ENCODE assay signal across 11 cellular contexts in the genomic region with DNA sequence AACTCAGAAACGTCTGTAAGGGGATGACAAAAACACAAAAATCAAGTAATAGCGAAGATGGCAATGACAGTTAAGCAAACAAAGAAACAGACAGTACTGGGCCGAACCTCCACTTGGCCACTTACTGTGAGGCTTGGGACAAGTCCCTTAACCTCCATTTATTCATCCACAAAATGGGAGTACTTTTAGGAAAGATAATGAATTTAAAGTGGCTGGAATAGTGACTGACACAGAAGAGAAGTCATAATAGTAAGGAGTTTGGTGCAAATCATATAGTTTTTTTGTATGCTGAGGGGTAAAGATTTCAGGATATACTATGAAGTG. TPM values are rescaled to one million over a fixed set of nuclear protein-coding genes. Genes with fewer than 3 reads are reported as not detected.
DNase-seq lines count a peak whose midpoint lies in the region; ATAC-seq and TF ChIP-seq lines count a peak whose summit lies in the region.
"Had no signal": no experiment of that assay in that cellular context is flagged by ENCODE, and none has a peak within 500 bp of the region (broad histone marks: within the 10 kb centered on the region; RNA-seq: fewer than 3 reads in every experiment).

No MANE protein-coding gene starts in this region.

- H3K27ac ChIP-seq in heart left ventricle (peak overlapping the region; percentile 1 to 92 (median 56)), mucosa of rectum (ENCODE audit: low read depth in 2 of 2, low read length in 2 of 2) (peak overlapping the region; percentile 49 to 68), upper lobe of right lung (peak overlapping the region; percentile 78), prostate gland (peak overlapping the region in 1 of 2 donors; percentile 33)
- H3K27ac ChIP-seq: C4-2B, neural progenitor cell had no signal

- TF ChIP-seq POLR2A in heart left ventricle (IDR thresholded peaks at IDR 0.05): no peak
- TF ChIP-seq POLR2A in prostate gland (IDR thresholded peaks at IDR 0.05): no peak

- TF ChIP-seq CTCF in heart left ventricle (IDR thresholded peaks at IDR 0.05) (no peak), upper lobe of right lung (IDR thresholded peaks at IDR 0.05) (no peak), prostate gland (IDR thresholded peaks at IDR 0.05) (no peak)

- H3K36me3 ChIP-seq in heart left ventricle (no peaks in the 10 kb centered on the region), adipocyte (ENCODE audit: control insufficient read depth, insufficient read depth, low read length, severe bottlenecking) (no peaks in the 10 kb centered on the region), mucosa of rectum (ENCODE audit: control insufficient read depth in 2 of 2, insufficient read depth in 2 of 2, low read length in 2 of 2) (no peaks in the 10 kb centered on the region), upper lobe of right lung (no peaks in the 10 kb centered on the region), prostate gland (no peaks in the 10 kb centered on the region)
- H3K36me3 ChIP-seq: neural progenitor cell had no signal

- H3K9ac ChIP-seq in adipocyte (ENCODE audit: low read length) (peak overlapping the region; percentile 74), mucosa of rectum (ENCODE audit: low read depth in 1 of 2, low read length in 2 of 2) (no peak overlapping the region)
- H3K9ac ChIP-seq: neural progenitor cell had no signal

- H3K9me3 ChIP-seq in heart left ventricle (no peaks in the 10 kb centered on the region), adipocyte (ENCODE audit: control insufficient read depth, low read length) (no peaks in the 10 kb centered on the region), mucosa of rectum (ENCODE audit: control insufficient read depth in 2 of 2, low read length in 2 of 2) (no peaks in the 10 kb centered on the region), upper lobe of right lung (no peaks in the 10 kb centered on the region), prostate gland (no peaks in the 10 kb centered on the region)

- peak in 1 of 4 donors; percentile 35 for ATAC-seq in heart left ventricle
- no peak for ATAC-seq in left ventricle myocardium superior
- ATAC-seq in upper lobe of right lung: no peak

- no peaks in the 10 kb centered on the region for H3K27me3 ChIP-seq in heart left ventricle
- H3K27me3 ChIP-seq in adipocyte (replicated peaks; ENCODE audit: control insufficient read depth, insufficient read depth, low read length): no peaks in the 10 kb centered on the region
- no peaks in the 10 kb centered on the region for H3K27me3 ChIP-seq in mucosa of rectum (ENCODE audit: control insufficient read depth in 2 of 2, insufficient read depth in 2 of 2, low read length in 2 of 2)
- H3K27me3 ChIP-seq in upper lobe of right lung: no peaks in the 10 kb centered on the region
- no peaks in the 10 kb centered on the region for H3K27me3 ChIP-seq in prostate gland (replicated peaks; ENCODE audit: insufficient read depth)
- H3K27me3 ChIP-seq: neural progenitor cell had no signal

- DNase-seq in heart left ventricle: no peak
- DNase-seq in left ventricle myocardium superior: no peak
- no peak for DNase-seq in adipocyte (ENCODE audit: low read depth)
- DNase-seq in upper lobe of right lung: no peak
- no peak for DNase-seq in NCI-H2171 treated with DMSO at 0.1 percent for 48 hours (lab: John Stamatoyannopoulos, UW)
- no peak for DNase-seq in NCI-H526 (lab: John Stamatoyannopoulos, UW)
- DNase-seq in prostate gland (ENCODE audit: low spot score): no peak
- DNase-seq: activated gamma-delta T cell had no signal

- WGBS in heart left ventricle, 4 donors: 62 to 75% (median 73%) methylated on average over 3 of the region's 3 CpGs
- 54% methylated on average over 3 of the region's 3 CpGs for WGBS in prostate gland

- H3K4me3 ChIP-seq in heart left ventricle (no peak overlapping the region), adipocyte (ENCODE audit: low read length) (peak overlapping the region; percentile 76), mucosa of rectum (ENCODE audit: low read length in 2 of 2) (no peak overlapping the region), upper lobe of right lung (no peak overlapping the region), prostate gland (no peak overlapping the region)
- H3K4me3 ChIP-seq: neural progenitor cell had no signal

- intact Hi-C loops in heart left ventricle (cut with DNase I) (loop anchor here in 6 of 10 donors (5.0 to 10.0 kb wide), 3 partner anchors 96 to 683 kb away; no protein-coding TSS in a partner anchor), left ventricle myocardium superior (cut with micrococcal nuclease) (no loop called here), upper lobe of right lung (cut with DNase I) (no loop called here), prostate gland (cut with DNase I) (no loop called here)

- H3K4me1 ChIP-seq in heart left ventricle (peaks cover 0 to 45% (median 0%) of the 10 kb centered on the region in 12 donors), adipocyte (ENCODE audit: control insufficient read depth, insufficient read depth, low read length) (peaks cover 27% of the 10 kb centered on the region), mucosa of rectum (ENCODE audit: control insufficient read depth in 2 of 2, insufficient read depth in 2 of 2, low read length in 2 of 2) (peaks cover 3 to 7% of the 10 kb centered on the region in 2 donors), upper lobe of right lung (no peaks in the 10 kb centered on the region), prostate gland (replicated peaks) (no peaks in the 10 kb centered on the region)
- H3K4me1 ChIP-seq: neural progenitor cell had no signal

RNA-seq across cellular contexts. Expression of gene TLR6, which starts 1.4 kb away (rescaled TPM):
- total RNA-seq in heart left ventricle: 1 to 10 TPM in 8 of 9 donors, under 1 TPM in 1; 0.83 to 9.8 (median 1.2) TPM
- polyA plus RNA-seq in heart left ventricle: under 1 TPM; 0.15 to 0.22 TPM
- total RNA-seq in left ventricle myocardium superior: 1.5 TPM
- total RNA-seq in upper lobe of right lung: 9.6 TPM
- 1 to 10 TPM; 1.0 to 1.5 TPM for total RNA-seq in prostate gland

RNA-seq across cellular contexts. Expression of gene FAM114A1, which starts 9.5 kb away (rescaled TPM):
- 10 to 100 TPM; 11.4 to 41.5 (median 24.2) TPM for total RNA-seq in heart left ventricle
- polyA plus RNA-seq in heart left ventricle: 10 to 100 TPM in 1 of 2 donors, 1 to 10 TPM in 1; 6.0 to 23.2 TPM
- 14.8 TPM for total RNA-seq in left ventricle myocardium superior
- 39.8 TPM for total RNA-seq in upper lobe of right lung
- total RNA-seq in prostate gland: 100 to 1,000 TPM; 117 to 118 TPM

RNA-seq across cellular contexts. Expression of gene TLR1, which starts 53.5 kb away (rescaled TPM):
- total RNA-seq in heart left ventricle (10 to 100 TPM in 2 of 9 donors, 1 to 10 TPM in 7; 2.3 to 31.8 (median 3.1) TPM), left ventricle myocardium superior (5.0 TPM), upper lobe of right lung (26.4 TPM), prostate gland (1 to 10 TPM; 7.4 to 7.8 TPM)
- under 1 TPM; 0.34 to 0.78 TPM for polyA plus RNA-seq in heart left ventricle

Comparison
In these comparisons a context has a peak if more than half of its experiments do, and no peak if none do; other contexts are left out.
1. intact Hi-C loops: an anchor here in heart left ventricle (5.0 to 10.0 kb wide); none called in left ventricle myocardium superior, upper lobe of right lung and prostate gland.